Comparison of ENCODE assay signal across 20 cellular contexts in the genomic region with DNA sequence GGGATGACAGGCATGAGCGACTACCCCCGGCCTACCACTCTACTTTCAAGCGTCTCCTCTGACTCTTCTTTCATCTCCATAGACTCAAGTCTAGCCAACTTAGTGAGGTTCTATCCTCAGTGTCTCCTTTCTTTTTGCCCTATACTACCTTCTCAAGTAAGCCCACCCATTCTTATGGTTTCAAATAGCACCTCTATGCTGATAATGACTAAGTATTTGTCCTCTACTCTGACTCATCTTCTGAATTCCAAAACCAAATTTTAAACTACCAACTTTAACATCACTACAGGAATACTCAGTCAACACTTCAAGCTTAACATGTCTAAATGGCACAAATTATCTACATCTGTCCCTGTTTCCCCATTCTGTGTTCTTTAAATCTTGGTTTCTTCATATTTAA.
"Had no signal": no experiment of that assay in that cellular context is flagged by ENCODE, and none has a peak within 500 bp of the region (broad histone marks: within the 10 kb centered on the region; RNA-seq: fewer than 3 reads in every experiment).

No MANE protein-coding gene starts in this region.

- ATAC-seq: activated CD8-positive, alpha-beta memory T cell treated with anti-CD3 and anti-CD28 coated beads, Interleukin-2, amount 10 ng/mL, durations not matched to agents 7 days and 5 days had no signal

- H3K27me3 Mint-ChIP-seq: activated CD4-positive, alpha-beta memory T cell treated with anti-CD3 and anti-CD28 coated beads for 36 hours; activated CD8-positive, alpha-beta memory T cell treated with anti-CD3 and anti-CD28 coated beads, Interleukin-2, amount 10 ng/mL, durations not matched to agents 7 days and 5 days; activated naive CD8-positive, alpha-beta T cell treated with anti-CD3 and anti-CD28 coated beads for 36 hours; central memory CD8-positive, alpha-beta T cell; memory B cell; stimulated activated naive CD8-positive, alpha-beta T cell treated with anti-CD3 and anti-CD28 coated beads, Interleukin-15, Interleukin-2, amounts not matched to agents 100 ng/mL and 50 ng/mL, for 24 hours had no signal

- H3K27me3 ChIP-seq: brain microvascular endothelial cell, neural progenitor cell, right atrium auricular region, vagina had no signal

- H3K36me3 Mint-ChIP-seq: activated CD8-positive, alpha-beta memory T cell treated with anti-CD3 and anti-CD28 coated beads, Interleukin-2, amount 10 ng/mL, durations not matched to agents 7 days and 5 days; activated naive CD8-positive, alpha-beta T cell treated with anti-CD3 and anti-CD28 coated beads for 36 hours had no signal

- H3K4me3 Mint-ChIP-seq: activated CD4-positive, alpha-beta memory T cell treated with anti-CD3 and anti-CD28 coated beads for 36 hours; activated CD8-positive, alpha-beta memory T cell treated with anti-CD3 and anti-CD28 coated beads, Interleukin-2, amount 10 ng/mL, durations not matched to agents 7 days and 5 days; activated naive CD8-positive, alpha-beta T cell treated with anti-CD3 and anti-CD28 coated beads for 36 hours; central memory CD8-positive, alpha-beta T cell; immature natural killer cell; memory B cell; neural progenitor cell; stimulated activated naive CD8-positive, alpha-beta T cell treated with anti-CD3 and anti-CD28 coated beads, Interleukin-15, Interleukin-2, amounts not matched to agents 100 ng/mL and 50 ng/mL, for 24 hours had no signal

- H3K4me2 ChIP-seq: neural progenitor cell had no signal

- H3K4me3 ChIP-seq: neural progenitor cell, prostate gland, right atrium auricular region, vagina had no signal

- H3K9ac ChIP-seq: neural progenitor cell had no signal

- H3K4me1 Mint-ChIP-seq: activated CD8-positive, alpha-beta memory T cell treated with anti-CD3 and anti-CD28 coated beads, Interleukin-2, amount 10 ng/mL, durations not matched to agents 7 days and 5 days; activated naive CD8-positive, alpha-beta T cell treated with anti-CD3 and anti-CD28 coated beads for 36 hours; central memory CD8-positive, alpha-beta T cell; immature natural killer cell; neural progenitor cell had no signal

- DNase-seq: activated CD4-positive, alpha-beta memory T cell treated with anti-CD3 and anti-CD28 coated beads for 36 hours; activated CD8-positive, alpha-beta memory T cell treated with anti-CD3 and anti-CD28 coated beads, Interleukin-2, amount 10 ng/mL, durations not matched to agents 7 days and 5 days; activated naive CD4-positive, alpha-beta T cell; activated naive CD8-positive, alpha-beta T cell treated with anti-CD3 and anti-CD28 coated beads for 36 hours; amniotic stem cell; brain microvascular endothelial cell; cortex of kidney; immature natural killer cell; stimulated activated CD4-positive, alpha-beta T cell treated with anti-CD3 and anti-CD28 coated beads, Interleukin-12 subunit alpha, Interleukin-12 subunit beta, amount 100 ng/mL, for 4 hours; stimulated activated CD4-positive, alpha-beta T cell treated with anti-CD3 and anti-CD28 coated beads, Interleukin-1b, Interleukin-23, amount 100 ng/mL, for 48 hours; T-helper 2 cell; trophoblast cell; WERI-Rb-1 had no signal

- H3K36me3 ChIP-seq: brain microvascular endothelial cell, neural progenitor cell, prostate gland, right atrium auricular region, vagina had no signal

- H3K27ac Mint-ChIP-seq: activated CD4-positive, alpha-beta memory T cell treated with anti-CD3 and anti-CD28 coated beads for 36 hours; activated CD8-positive, alpha-beta memory T cell treated with anti-CD3 and anti-CD28 coated beads, Interleukin-2, amount 10 ng/mL, durations not matched to agents 7 days and 5 days; activated naive CD8-positive, alpha-beta T cell treated with anti-CD3 and anti-CD28 coated beads for 36 hours; immature natural killer cell; memory B cell; neural progenitor cell; stimulated activated naive CD8-positive, alpha-beta T cell treated with anti-CD3 and anti-CD28 coated beads, Interleukin-15, Interleukin-2, amounts not matched to agents 100 ng/mL and 50 ng/mL, for 24 hours had no signal

- H3K9me3 ChIP-seq: prostate gland, right atrium auricular region, vagina had no signal

- H2AFZ ChIP-seq: neural progenitor cell had no signal

- H3K27ac ChIP-seq: brain microvascular endothelial cell, neural progenitor cell, prostate gland, right atrium auricular region, vagina, WERI-Rb-1 had no signal

- H3K4me1 ChIP-seq: neural progenitor cell, prostate gland, vagina had no signal
